ENCODE assay signal across 23 cellular contexts in genomic region chrX:9862953-9863352, GRCh38.
"Had no signal": no experiment of that assay in that cellular context is flagged by ENCODE, and none has a peak within 500 bp of the region (broad histone marks: within the 10 kb centered on the region; RNA-seq: fewer than 3 reads in every experiment).

No MANE protein-coding gene starts in this region.

- H3K4me3 ChIP-seq: K562, SJCRH30 had no signal

- H3K9me3 ChIP-seq: SJCRH30 had no signal

- H3K4me1 ChIP-seq: SJCRH30 had no signal

- ATAC-seq: Panc1, PC-3, Right ventricle myocardium inferior, SK-N-SH treated with all-trans-retinoic acid at 6 μM for 48 hours had no signal

- H3K4me2 ChIP-seq: KMS-11 had no signal

- H3K4me3 Mint-ChIP-seq: IgD-negative memory B cell had no signal

- H3K9ac ChIP-seq: KMS-11 had no signal

- H3K36me3 ChIP-seq: SJCRH30 had no signal

- H3K36me3 Mint-ChIP-seq: IgD-negative memory B cell had no signal

- H3K27ac ChIP-seq: HL-60, KMS-11, SJCRH30 had no signal

- DNase-seq: Kasumi-1, MM.1S, NCI-H1092 treated with DMSO at 0.1 percent for 48 hours, NCI-H1436, NCI-H187, NCI-H2029, NCI-H2081 treated with DMSO at 0.1 percent for 48 hours, NCI-H2171, NCI-H226, NCI-H446, NCI-H510A, NCI-H524 treated with DMSO at 0.1 percent for 48 hours, NCI-H774, PC-3, SHP77 treated with DMSO at 0.1 percent for 48 hours, SJCRH30 had no signal

- H3K27me3 ChIP-seq: SJCRH30 had no signal

- H3K27ac Mint-ChIP-seq: IgD-negative memory B cell had no signal
